10 cellular contexts compared by ENCODE assay signal in the genomic region with DNA sequence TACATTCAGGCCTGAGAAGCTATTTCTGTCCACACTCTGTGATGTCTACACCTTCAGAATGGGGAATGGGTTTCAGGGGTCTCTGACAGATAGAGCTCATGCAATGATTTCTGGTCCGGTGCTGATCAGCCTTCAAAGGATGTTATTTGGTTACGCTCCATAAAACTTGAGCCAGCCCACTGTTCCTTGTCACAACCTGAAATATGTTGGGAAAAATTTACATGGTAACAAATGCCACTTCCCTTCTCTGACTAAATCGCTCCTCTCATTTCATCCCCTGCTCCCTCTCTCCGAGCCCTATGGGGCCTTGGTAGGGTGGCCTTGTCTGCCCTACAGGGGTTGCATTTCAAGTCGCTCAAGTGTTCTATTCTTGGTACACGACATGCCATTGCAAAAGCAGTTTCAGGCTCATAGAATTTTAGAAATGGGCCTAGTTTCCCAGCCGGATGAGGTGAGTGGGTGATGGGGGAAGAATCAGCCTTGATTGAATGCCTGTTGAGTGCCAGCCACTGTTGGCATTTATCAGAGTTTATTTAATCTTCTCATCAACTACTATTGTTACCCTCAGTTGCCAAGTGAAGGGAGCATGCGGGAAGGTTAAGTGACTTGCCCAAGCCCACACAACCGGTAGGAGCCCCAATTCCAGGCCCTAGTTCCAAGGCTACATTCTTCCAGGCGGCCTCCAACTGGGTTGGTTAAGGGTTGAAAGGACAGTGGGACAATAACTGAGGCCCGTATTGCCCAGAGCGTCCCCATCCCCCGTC. TPM values are rescaled to one million over a fixed set of nuclear protein-coding genes. Genes with fewer than 3 reads are reported as not detected.
DNase-seq lines count a peak whose midpoint lies in the region; ATAC-seq and TF ChIP-seq lines count a peak whose summit lies in the region.
"Had no signal": no experiment of that assay in that cellular context is flagged by ENCODE, and none has a peak within 500 bp of the region (broad histone marks: within the 10 kb centered on the region; RNA-seq: fewer than 3 reads in every experiment).

No MANE protein-coding gene starts in this region.

- no peaks in the 10 kb centered on the region for H3K9me2 ChIP-seq in DOHH2 (replicated peaks; ENCODE audit: control insufficient read depth, low read length)

- intact Hi-C loops in left ventricle myocardium superior (cut with micrococcal nuclease): no loop called here
- intact Hi-C loops in gastrocnemius medialis (cut with DNase I; ENCODE audit: low total_unique reads): loop anchor here (1.0 to 10.0 kb wide), 5 partner anchors 28 to 622 kb away; a partner anchor contains a TSS

- H3K36me3 Mint-ChIP-seq in natural killer cell treated with Interleukin-12 subunit alpha and Interleukin-12 subunit beta and Interleukin-15 and Interleukin-18, amount 100 ng/mL, for 72 hours: no peaks in the 10 kb centered on the region

- no peaks in the 10 kb centered on the region for H3K36me3 ChIP-seq in DOHH2 (ENCODE audit: control insufficient read depth, low read length)
- H3K36me3 ChIP-seq in SJCRH30: no peaks in the 10 kb centered on the region
- no peaks in the 10 kb centered on the region for H3K36me3 ChIP-seq in gastrocnemius medialis

- H4K20me1 ChIP-seq in DOHH2 (ENCODE audit: control insufficient read depth, insufficient read depth, low read depth, low read length): no peaks in the 10 kb centered on the region

- peak overlapping the region; percentile 87 for H3K4me2 ChIP-seq in DOHH2 (ENCODE audit: low read length)

- peaks cover 30 to 31% of the 10 kb centered on the region in 2 donors for H3K4me1 Mint-ChIP-seq in natural killer cell treated with Interleukin-12 subunit alpha and Interleukin-12 subunit beta and Interleukin-15 and Interleukin-18, amount 100 ng/mL, for 72 hours (ENCODE audit: low read depth in 2 of 2)

- H3K27me3 ChIP-seq in DOHH2 (ENCODE audit: control insufficient read depth, low read length) (no peaks in the 10 kb centered on the region), SJCRH30 (no peaks in the 10 kb centered on the region), gastrocnemius medialis (no peaks in the 10 kb centered on the region)

- H3K4me1 ChIP-seq in DOHH2 (ENCODE audit: control insufficient read depth, low read length): peaks cover 40% of the 10 kb centered on the region
- H3K4me1 ChIP-seq in SJCRH30: peaks cover 22% of the 10 kb centered on the region
- H3K4me1 ChIP-seq in gastrocnemius medialis: peaks cover 41 to 42% of the 10 kb centered on the region in 2 donors

- no peak overlapping the region for H3K4me3 Mint-ChIP-seq in natural killer cell treated with Interleukin-12 subunit alpha and Interleukin-12 subunit beta and Interleukin-15 and Interleukin-18, amount 100 ng/mL, for 72 hours
- H3K4me3 Mint-ChIP-seq: central memory CD8-positive, alpha-beta T cell; T-helper 1 cell treated with Interleukin-12 subunit alpha and Interleukin-12 subunit beta and Interleukin-4 antibody, amounts not matched to agents 30 μg/mL and 1 μg/mL, for 36 hours had no signal

- no peaks in the 10 kb centered on the region for H3K9me3 ChIP-seq in DOHH2 (ENCODE audit: control insufficient read depth, insufficient read depth, low read length)
- H3K9me3 ChIP-seq in SJCRH30 (replicated peaks): no peaks in the 10 kb centered on the region
- H3K9me3 ChIP-seq in gastrocnemius medialis: no peaks in the 10 kb centered on the region

- DNase-seq in SJCRH30 (peak in 1 of 2 experiments; percentile 19), left ventricle myocardium superior (peak; percentile 39), gastrocnemius medialis (peak in 1 of 2 donors; percentile 65), HUDEP-2 (lab: John Stamatoyannopoulos, UW; ENCODE audit: unreplicated experiment in 76 of 76) (no peak), GM19240 (ENCODE audit: insufficient read length, low spot score) (no peak)
- no peak for DNase-seq in natural killer cell treated with Interleukin-12 subunit alpha and Interleukin-12 subunit beta and Interleukin-15 and Interleukin-18, amount 100 ng/mL, for 72 hours (ENCODE audit: low spot score)

- H3K4me3 ChIP-seq in DOHH2 (ENCODE audit: low read length): peak overlapping the region; percentile 80
- H3K4me3 ChIP-seq in SJCRH30: peak overlapping the region; percentile 49
- H3K4me3 ChIP-seq in gastrocnemius medialis: peak overlapping the region; percentile 39 to 94 (median 45)

- TF ChIP-seq CTCF in DOHH2 (IDR thresholded peaks at IDR 0.05; ENCODE audit: low read depth, low read length, poor library complexity, severe bottlenecking) (no peak), gastrocnemius medialis (IDR thresholded peaks at IDR 0.05 in 4 of 5, conservative IDR thresholded peaks at IDR 0.05 in 1 of 5) (no peak)

- peak in 1 of 2 donors; percentile 20 for TF ChIP-seq POLR2A in gastrocnemius medialis (IDR thresholded peaks at IDR 0.05)

- H3K27ac Mint-ChIP-seq in natural killer cell treated with Interleukin-12 subunit alpha and Interleukin-12 subunit beta and Interleukin-15 and Interleukin-18, amount 100 ng/mL, for 72 hours: no peak overlapping the region
- H3K27ac Mint-ChIP-seq: T-helper 1 cell treated with Interleukin-12 subunit alpha and Interleukin-12 subunit beta and Interleukin-4 antibody, amounts not matched to agents 30 μg/mL and 1 μg/mL, for 36 hours had no signal

- H3K79me2 ChIP-seq in DOHH2 (ENCODE audit: control insufficient read depth, low read length): peaks cover 13% of the 10 kb centered on the region

- in situ Hi-C loops in gastrocnemius medialis (cut with MboI; ENCODE audit: low sequenced_read_pairs in 4 of 4): no loop called here

- no peaks in the 10 kb centered on the region for H3F3A ChIP-seq in DOHH2 (ENCODE audit: control insufficient read depth, insufficient read depth)

- ATAC-seq in left ventricle myocardium superior: peak; percentile 27
- ATAC-seq in gastrocnemius medialis: peak in 1 of 2 donors; percentile 15
- ATAC-seq in HG03108 (IDR thresholded peaks at IDR 0.05; ENCODE audit: unreplicated experiment): no peak
- no peak for ATAC-seq in natural killer cell treated with Interleukin-12 subunit alpha and Interleukin-12 subunit beta and Interleukin-15 and Interleukin-18, amount 100 ng/mL, for 72 hours

- no peak overlapping the region for H3K27ac ChIP-seq in DOHH2 (ENCODE audit: low read depth, low read length)
- peak overlapping the region; percentile 91 for H3K27ac ChIP-seq in SJCRH30
- H3K27ac ChIP-seq in gastrocnemius medialis: peak overlapping the region; percentile 93 to 99 (median 98)

- no peaks in the 10 kb centered on the region for H3K27me3 Mint-ChIP-seq in natural killer cell treated with Interleukin-12 subunit alpha and Interleukin-12 subunit beta and Interleukin-15 and Interleukin-18, amount 100 ng/mL, for 72 hours
- H3K27me3 Mint-ChIP-seq: central memory CD8-positive, alpha-beta T cell had no signal

- H3K9me3 Mint-ChIP-seq in natural killer cell treated with Interleukin-12 subunit alpha and Interleukin-12 subunit beta and Interleukin-15 and Interleukin-18, amount 100 ng/mL, for 72 hours: no peaks in the 10 kb centered on the region
- H3K9me3 Mint-ChIP-seq: central memory CD8-positive, alpha-beta T cell; T-helper 1 cell treated with Interleukin-12 subunit alpha and Interleukin-12 subunit beta and Interleukin-4 antibody, amounts not matched to agents 30 μg/mL and 1 μg/mL, for 36 hours had no signal

RNA-seq across cellular contexts. Expression of a gene that starts 1.0 kb away (rescaled TPM):
- total RNA-seq in SJCRH30 (2014; rRNA removed; shearing (Covaris generic)): 25.5 and 27.7 TPM in 2 replicates
- total RNA-seq in left ventricle myocardium superior (84.4 TPM), gastrocnemius medialis (100 to 1,000 TPM in 1 of 4 donors, 10 to 100 TPM in 3; 19.3 to 150 (median 64.5) TPM)
- total RNA-seq in natural killer cell treated with Interleukin-12 subunit alpha and Interleukin-12 subunit beta and Interleukin-15 and Interleukin-18, amount 100 ng/mL, for 72 hours: 100 to 1,000 TPM; 130 to 214 TPM
